15 cellular contexts compared by ENCODE assay signal in genomic region chr17:44952946-44953475, GRCh38. TPM values are rescaled to one million over a fixed set of nuclear protein-coding genes. Genes with fewer than 3 reads are reported as not detected.
DNase-seq lines count a peak whose midpoint lies in the region; ATAC-seq and TF ChIP-seq lines count a peak whose summit lies in the region.
"Had no signal": no experiment of that assay in that cellular context is flagged by ENCODE, and none has a peak within 500 bp of the region (broad histone marks: within the 10 kb centered on the region; RNA-seq: fewer than 3 reads in every experiment).

No MANE protein-coding gene starts in this region.

- peaks cover 5% of the 10 kb centered on the region for H3K4me1 Mint-ChIP-seq in GM23338
- H3K4me1 Mint-ChIP-seq in chondrocyte (ENCODE audit: low read depth), result peaks cover 14% of the 10 kb centered on the region
- peaks cover 13% of the 10 kb centered on the region for H3K4me1 Mint-ChIP-seq in type B pancreatic cell (ENCODE audit: unreplicated experiment)
- H3K4me1 Mint-ChIP-seq: central memory CD8-positive, alpha-beta T cell had no signal

- H3K27me3 ChIP-seq in GM23338 (ENCODE audit: insufficient read depth), result peaks cover 11% of the 10 kb centered on the region
- H3K27me3 ChIP-seq: vagina had no signal

- no peak overlapping the region for H3K27ac ChIP-seq in GM23338 (ENCODE audit: low read depth)
- H3K27ac ChIP-seq: vagina had no signal

- DNase-seq in GM23338 (ENCODE audit: low spot score) (peak; percentile 46), chondrocyte (ENCODE audit: low spot score) (peak; percentile 18), SW480 (ENCODE audit: low spot score) (no peak), type B pancreatic cell (ENCODE audit: extremely low spot score, unreplicated experiment) (no peak)
- DNase-seq: activated CD4-positive, alpha-beta T cell treated with anti-CD3 and anti-CD28 coated beads, Interleukin-2, amount 50 U/mL, for 4 hours; hippocampal formation; KBM-7; NCI-H1092; NCI-H748 treated with DMSO at 0.1 percent for 48 hours; right cardiac atrium had no signal

- 0 out of 2 replicates have a peak overlapping the region, but pooled peaks have one; percentile 6 for H3K27ac Mint-ChIP-seq in GM23338
- no peak overlapping the region for H3K27ac Mint-ChIP-seq in chondrocyte (ENCODE audit: unreplicated experiment)
- no peak overlapping the region for H3K27ac Mint-ChIP-seq in type B pancreatic cell
- H3K27ac Mint-ChIP-seq: activated T-helper 1 cell treated with anti-CD3 and anti-CD28 coated beads, Interleukin-12 subunit alpha, Interleukin-12 subunit beta, Interleukin-2, Interleukin-4 antibody, amounts not matched to agents 30 ng/mL and 10 ng/mL and 1 ng/mL, durations not matched to agents 14 hours and 24 hours and 36 hours had no signal

- peak; percentile 80 for ATAC-seq in GM23338
- ATAC-seq: Panc1, right cardiac atrium had no signal

- H3K79me2 ChIP-seq in GM23338 (replicated peaks; ENCODE audit: insufficient read depth), result no peaks in the 10 kb centered on the region

- no peak overlapping the region for H3K4me3 ChIP-seq in GM23338
- H3K4me3 ChIP-seq: vagina had no signal

- H3K4me1 ChIP-seq in GM23338 (ENCODE audit: insufficient read depth), result peaks cover 5% of the 10 kb centered on the region
- H3K4me1 ChIP-seq: vagina had no signal

- H4K20me1 ChIP-seq in GM23338 (replicated peaks; ENCODE audit: insufficient read depth), result no peaks in the 10 kb centered on the region

- TF ChIP-seq CTCF in GM23338 (conservative IDR thresholded peaks at IDR 0.05; ENCODE audit: low read depth in 2 of 2), result peak in 1 of 2 experiments; percentile 40; a peak in 2 of 4 replicates
- no peak for TF ChIP-seq CTCF in chondrocyte (IDR thresholded peaks at IDR 0.05)
- TF ChIP-seq CTCF in type B pancreatic cell (conservative IDR thresholded peaks at IDR 0.05), result no peak

- H3K4me3 Mint-ChIP-seq in GM23338 (no peak overlapping the region), chondrocyte (ENCODE audit: unreplicated experiment) (no peak overlapping the region), type B pancreatic cell (no peak overlapping the region)
- H3K4me3 Mint-ChIP-seq: activated T-helper 1 cell treated with anti-CD3 and anti-CD28 coated beads, Interleukin-12 subunit alpha, Interleukin-12 subunit beta, Interleukin-2, Interleukin-4 antibody, amounts not matched to agents 30 ng/mL and 10 ng/mL and 1 ng/mL, durations not matched to agents 14 hours and 24 hours and 36 hours; central memory CD8-positive, alpha-beta T cell had no signal

- peaks cover 8% of the 10 kb centered on the region for H3K27me3 Mint-ChIP-seq in GM23338 (ENCODE audit: insufficient read depth, low read depth, poor library complexity)
- no peaks in the 10 kb centered on the region for H3K27me3 Mint-ChIP-seq in chondrocyte (ENCODE audit: low read depth)
- peaks cover 29% of the 10 kb centered on the region for H3K27me3 Mint-ChIP-seq in type B pancreatic cell

- no peaks in the 10 kb centered on the region for H3K9me3 Mint-ChIP-seq in GM23338
- H3K9me3 Mint-ChIP-seq in chondrocyte (ENCODE audit: low read depth), result no peaks in the 10 kb centered on the region
- H3K9me3 Mint-ChIP-seq in type B pancreatic cell, result no peaks in the 10 kb centered on the region
- H3K9me3 Mint-ChIP-seq: activated T-helper 1 cell treated with anti-CD3 and anti-CD28 coated beads, Interleukin-12 subunit alpha, Interleukin-12 subunit beta, Interleukin-2, Interleukin-4 antibody, amounts not matched to agents 30 ng/mL and 10 ng/mL and 1 ng/mL, durations not matched to agents 14 hours and 24 hours and 36 hours; central memory CD8-positive, alpha-beta T cell had no signal

- H3K36me3 Mint-ChIP-seq in GM23338 (ENCODE audit: low read depth), result no peaks in the 10 kb centered on the region
- H3K36me3 Mint-ChIP-seq in chondrocyte (ENCODE audit: low read depth), result no peaks in the 10 kb centered on the region
- H3K36me3 Mint-ChIP-seq in type B pancreatic cell, result no peaks in the 10 kb centered on the region

- no peak overlapping the region for H3K4me2 ChIP-seq in GM23338

- no peaks in the 10 kb centered on the region for H3K9me2 ChIP-seq in GM23338 (ENCODE audit: insufficient read depth)

- H2AFZ ChIP-seq in GM23338, result 0 out of 2 replicates have a peak overlapping the region, but pooled peaks have one; percentile 29

- 0 out of 2 replicates have a peak, but pooled peaks cover 6% of the 10 kb centered on the region for H3F3A ChIP-seq in GM23338 (replicated peaks; ENCODE audit: low read depth)

- H3K36me3 ChIP-seq in GM23338 (ENCODE audit: insufficient read depth), result no peaks in the 10 kb centered on the region
- H3K36me3 ChIP-seq: vagina had no signal

TF ChIP-seq in GM23338, 12 proteins besides CTCF, POLR2A, EP300 and RAD21 (continues in another document):
- TF ChIP-seq POLR2AphosphoS5 (IDR thresholded peaks at IDR 0.05; ENCODE audit: low read depth), result no peak
- TF ChIP-seq EZH2phosphoT487 (IDR thresholded peaks at IDR 0.05; ENCODE audit: unreplicated experiment), result no peak
- TF ChIP-seq NANOG (IDR thresholded peaks at IDR 0.05; ENCODE audit: borderline replicate concordance), result no peak
- TF ChIP-seq STAT1 (IDR thresholded peaks at IDR 0.05; ENCODE audit: unreplicated experiment), result no peak

RNA-seq across cellular contexts. Expression of gene KIF18B, which starts 5.4 kb away (rescaled TPM):
- 27.1 and 28.4 TPM in 2 replicates for total RNA-seq in GM23338 (2014; rRNA removed; shearing (Covaris generic))
- polyA plus RNA-seq in GM23338 (2016; fragmentation: Nextera tagmentation; extraction: Ambion mirVana), result 13.5 and 14.1 TPM in 2 replicates
- total RNA-seq in chondrocyte, result 3.9 to 7.7 TPM (median 5.2 TPM) in 3 replicates
- 14.8 and 49.3 TPM in 2 replicates for total RNA-seq in type B pancreatic cell (ENCODE audit: low replicate concordance)

RNA-seq across cellular contexts. Expression of gene C1QL1, which starts 15.1 kb away (rescaled TPM):
- total RNA-seq in GM23338 (2014; rRNA removed; shearing (Covaris generic)), result 4.9 and 14.4 TPM in 2 replicates
- polyA plus RNA-seq in GM23338 (2016; fragmentation: Nextera tagmentation; extraction: Ambion mirVana), result 4.3 and 6.8 TPM in 2 replicates
- total RNA-seq in chondrocyte (1.6 to 2.8 TPM (median 2.0 TPM) in 3 replicates), type B pancreatic cell (ENCODE audit: low replicate concordance) (15.6 and 76.5 TPM in 2 replicates)
- total RNA-seq: mononuclear cell had no signal

RNA-seq across cellular contexts. Expression of gene GFAP, which starts 37.7 kb away (rescaled TPM):
- total RNA-seq in GM23338 (2014; rRNA removed; shearing (Covaris generic)), result 4.0 and 5.1 TPM in 2 replicates
- 0.15 and 0.73 TPM in 2 replicates for polyA plus RNA-seq in GM23338 (2016; fragmentation: Nextera tagmentation; extraction: Ambion mirVana)
- 0.55 to 1.0 TPM in 2 of 3 replicates, not detected in the other for total RNA-seq in chondrocyte
- total RNA-seq in type B pancreatic cell (ENCODE audit: low replicate concordance), result 0.10 and 0.26 TPM in 2 replicates
- total RNA-seq: activated T-helper 1 cell treated with anti-CD3 and anti-CD28 coated beads, Interleukin-12 subunit alpha, Interleukin-12 subunit beta, Interleukin-2, Interleukin-4 antibody, amounts not matched to agents 30 ng/mL and 10 ng/mL and 1 ng/mL, durations not matched to agents 14 hours and 24 hours and 36 hours; vagina had no signal

RNA-seq across cellular contexts. Expression of gene EFTUD2, which starts 53.8 kb away (rescaled TPM):
- 196 and 203 TPM in 2 replicates for total RNA-seq in GM23338 (2014; rRNA removed; shearing (Covaris generic))
- polyA plus RNA-seq in GM23338 (2016; fragmentation: Nextera tagmentation; extraction: Ambion mirVana), result 52.5 and 61.6 TPM in 2 replicates
- 71.9 to 99.2 TPM (median 75.9 TPM) in 3 replicates for total RNA-seq in chondrocyte
- 111 and 122 TPM in 2 replicates for total RNA-seq in type B pancreatic cell (ENCODE audit: low replicate concordance)

Comparison
In these comparisons a context has a peak if more than half of its experiments do, and no peak if none do; other contexts are left out.
1. DNase-seq: peak in GM23338 (single experiment) and chondrocyte (single experiment); none in SW480 (single experiment) and type B pancreatic cell (single experiment).